ENCODE assay signal across 12 cellular contexts in genomic region chr13:26019881-26020535, GRCh38. TPM values are rescaled to one million over a fixed set of nuclear protein-coding genes. Genes with fewer than 3 reads are reported as not detected.
DNase-seq lines count a peak whose midpoint lies in the region; ATAC-seq, FAIRE-seq and TF ChIP-seq lines count a peak whose summit lies in the region.
"Had no signal": no experiment of that assay in that cellular context is flagged by ENCODE, and none has a peak within 500 bp of the region (broad histone marks: within the 10 kb centered on the region; RNA-seq: fewer than 3 reads in every experiment).

No MANE protein-coding gene starts in this region.

- no peak overlapping the region for H3K4me3 Mint-ChIP-seq in activated T-helper 2 cell treated with anti-CD3 and anti-CD28 coated beads, Interferon-gamma antibody, Interleukin-2, Interleukin-4, amounts not matched to agents 10 μg/mL and 5 μg/mL and 100 μg/mL, durations not matched to agents 14 hours and 24 hours and 36 hours (ENCODE audit: low read depth)
- H3K4me3 Mint-ChIP-seq: activated T-cell treated with anti-CD3 and anti-CD28 coated beads, Interleukin-2, amount 50 U/mL, for 4 hours had no signal

- H3K4me3 ChIP-seq in fibroblast of lung (replicated peaks in 1 of 4; ENCODE audit: control extremely low read depth in 1 of 4, insufficient read depth in 1 of 4, low read depth in 3 of 4, low read length in 4 of 4), result no peak overlapping the region
- no peak overlapping the region for H3K4me3 ChIP-seq in gastrocnemius medialis
- H3K4me3 ChIP-seq: upper lobe of left lung had no signal

- no peak overlapping the region for H2AFZ ChIP-seq in fibroblast of lung (ENCODE audit: low read length)

- H4K20me1 ChIP-seq in fibroblast of lung (ENCODE audit: control insufficient read depth, extremely low read depth, insufficient read depth, low read length), result no peaks in the 10 kb centered on the region

- peak; percentile 98 for FAIRE-seq in RCC 7860 (lab: Jason Lieb, UNC)
- FAIRE-seq: H54 had no signal

- DNase-seq in EH (ENCODE audit: low read depth) (peak; percentile 81), RCC 7860 (ENCODE audit: low spot score) (peak; percentile 99), fibroblast of lung (ENCODE audit: low read depth in 2 of 2) (peak; percentile 74 to 89), gastrocnemius medialis (no peak), substantia nigra (lab: John Stamatoyannopoulos, UW) (no peak), left colon (no peak)
- DNase-seq in activated T-helper 2 cell treated with anti-CD3 and anti-CD28 coated beads, Interferon-gamma antibody, Interleukin-2, Interleukin-4, amounts not matched to agents 10 μg/mL and 5 μg/mL and 100 μg/mL, durations not matched to agents 14 hours and 24 hours and 36 hours (ENCODE audit: low spot score), result no peak
- DNase-seq: activated T-cell treated with anti-CD3 and anti-CD28 coated beads, Interleukin-2, amount 50 U/mL, for 4 hours had no signal

- H3K27me3 Mint-ChIP-seq in activated T-helper 2 cell treated with anti-CD3 and anti-CD28 coated beads, Interferon-gamma antibody, Interleukin-2, Interleukin-4, amounts not matched to agents 10 μg/mL and 5 μg/mL and 100 μg/mL, durations not matched to agents 14 hours and 24 hours and 36 hours (ENCODE audit: low read depth), result peaks cover 8% of the 10 kb centered on the region

- in situ Hi-C loops in gastrocnemius medialis (cut with MboI; ENCODE audit: low sequenced_read_pairs in 4 of 4), result no loop called here

- intact Hi-C loops in gastrocnemius medialis (cut with DNase I; ENCODE audit: low total_unique reads), result no loop called here
- intact Hi-C loops in activated T-helper 2 cell treated with anti-CD3 and anti-CD28 coated beads, Interferon-gamma antibody, Interleukin-2, Interleukin-4, amounts not matched to agents 10 μg/mL and 5 μg/mL and 100 μg/mL, durations not matched to agents 14 hours and 24 hours and 36 hours (cut with micrococcal nuclease), result no loop called here
- intact Hi-C loops in left colon (cut with DNase I, micrococcal nuclease), result no loop called here

- no peak overlapping the region for H3K9ac ChIP-seq in fibroblast of lung (ENCODE audit: insufficient read depth, low read length)

- no peaks in the 10 kb centered on the region for H3K79me2 ChIP-seq in fibroblast of lung (ENCODE audit: control insufficient read depth, insufficient read depth, low read length)

- H3K9me3 ChIP-seq in fibroblast of lung (ENCODE audit: control insufficient read depth, insufficient read depth, low read depth, low read length), result no peaks in the 10 kb centered on the region
- H3K9me3 ChIP-seq in gastrocnemius medialis, result no peaks in the 10 kb centered on the region
- H3K9me3 ChIP-seq: neutrophil, upper lobe of left lung had no signal

- H3K4me2 ChIP-seq in fibroblast of lung (ENCODE audit: extremely low read depth, insufficient read depth, low read length), result no peak overlapping the region

- no peak overlapping the region for H3K27ac ChIP-seq in fibroblast of lung (ENCODE audit: insufficient read depth, low read length)
- peak overlapping the region; percentile 21 to 50 (median 37) for H3K27ac ChIP-seq in gastrocnemius medialis
- H3K27ac ChIP-seq in substantia nigra (ENCODE audit: low read depth, low read length, poor library complexity, severe bottlenecking), result no peak overlapping the region
- H3K27ac ChIP-seq: neutrophil had no signal

- no peaks in the 10 kb centered on the region for H3K36me3 Mint-ChIP-seq in activated T-helper 2 cell treated with anti-CD3 and anti-CD28 coated beads, Interferon-gamma antibody, Interleukin-2, Interleukin-4, amounts not matched to agents 10 μg/mL and 5 μg/mL and 100 μg/mL, durations not matched to agents 14 hours and 24 hours and 36 hours (ENCODE audit: low read depth)

- no peaks in the 10 kb centered on the region for H3K27me3 ChIP-seq in fibroblast of lung (ENCODE audit: control insufficient read depth, insufficient read depth, low read length)
- no peaks in the 10 kb centered on the region for H3K27me3 ChIP-seq in gastrocnemius medialis
- H3K27me3 ChIP-seq: upper lobe of left lung had no signal

- no peaks in the 10 kb centered on the region for H3K4me1 ChIP-seq in fibroblast of lung (ENCODE audit: control insufficient read depth, extremely low read depth, insufficient read depth, low read length)
- H3K4me1 ChIP-seq in gastrocnemius medialis, result peaks cover 29 to 51% of the 10 kb centered on the region in 2 donors

- peak in 1 of 2 donors; percentile 16 for ATAC-seq in gastrocnemius medialis
- ATAC-seq in GM19351 (IDR thresholded peaks at IDR 0.05; ENCODE audit: unreplicated experiment), result no peak
- no peak for ATAC-seq in left colon
- ATAC-seq: activated T-cell treated with anti-CD3 and anti-CD28 coated beads, Interleukin-2, amount 50 U/mL, for 4 hours had no signal

- no peak overlapping the region for H3K27ac Mint-ChIP-seq in activated T-helper 2 cell treated with anti-CD3 and anti-CD28 coated beads, Interferon-gamma antibody, Interleukin-2, Interleukin-4, amounts not matched to agents 10 μg/mL and 5 μg/mL and 100 μg/mL, durations not matched to agents 14 hours and 24 hours and 36 hours

- no peaks in the 10 kb centered on the region for H3K36me3 ChIP-seq in fibroblast of lung (ENCODE audit: control insufficient read depth, insufficient read depth, low read length)
- H3K36me3 ChIP-seq in gastrocnemius medialis, result no peaks in the 10 kb centered on the region
- H3K36me3 ChIP-seq: neutrophil, upper lobe of left lung had no signal

- H3K9me3 Mint-ChIP-seq in activated T-helper 2 cell treated with anti-CD3 and anti-CD28 coated beads, Interferon-gamma antibody, Interleukin-2, Interleukin-4, amounts not matched to agents 10 μg/mL and 5 μg/mL and 100 μg/mL, durations not matched to agents 14 hours and 24 hours and 36 hours, result no peaks in the 10 kb centered on the region

- TF ChIP-seq CTCF in fibroblast of lung (conservative IDR thresholded peaks at IDR 0.05 in 1 of 2, IDR thresholded peaks at IDR 0.05 in 1 of 2; ENCODE audit: low read depth in 1 of 2, low read length in 2 of 2) (no peak), gastrocnemius medialis (IDR thresholded peaks at IDR 0.05 in 4 of 5, conservative IDR thresholded peaks at IDR 0.05 in 1 of 5) (no peak)

- TF ChIP-seq POLR2A in gastrocnemius medialis (IDR thresholded peaks at IDR 0.05), result no peak

- H3K4me1 Mint-ChIP-seq in activated T-helper 2 cell treated with anti-CD3 and anti-CD28 coated beads, Interferon-gamma antibody, Interleukin-2, Interleukin-4, amounts not matched to agents 10 μg/mL and 5 μg/mL and 100 μg/mL, durations not matched to agents 14 hours and 24 hours and 36 hours (ENCODE audit: low read depth), result peaks cover 2% of the 10 kb centered on the region

RNA-seq across cellular contexts. Expression of gene SHISA2, which starts 31.8 kb away (rescaled TPM):
- under 0.01 TPM in 2 replicates for total RNA-seq in fibroblast of lung
- polyA plus RNA-seq in fibroblast of lung, result 0.01 and 0.02 TPM in 2 replicates
- polyA plus RNA-seq in fibroblast of lung (2012), result 0.05 TPM in 1 of 2 replicates, not detected in the other
- not detected in 2 replicates for polyA minus RNA-seq in fibroblast of lung (ENCODE audit: low replicate concordance)
- total RNA-seq in gastrocnemius medialis, result 10 to 100 TPM in 1 of 4 donors, 1 to 10 TPM in 3; 2.8 to 19.3 (median 3.2) TPM
- 0.07 and 0.14 TPM in 2 replicates for total RNA-seq in activated T-helper 2 cell treated with anti-CD3 and anti-CD28 coated beads, Interferon-gamma antibody, Interleukin-2, Interleukin-4, amounts not matched to agents 10 μg/mL and 5 μg/mL and 100 μg/mL, durations not matched to agents 14 hours and 24 hours and 36 hours
- total RNA-seq in left colon, result under 1 TPM; 0.12 to 0.31 TPM

Comparison
In these comparisons a context has a peak if more than half of its experiments do, and no peak if none do; other contexts are left out.
1. DNase-seq: peak in EH (single experiment), RCC 7860 (single experiment) and fibroblast of lung (2 of 2); none in gastrocnemius medialis (0 of 2), substantia nigra (0 of 49), activated T-helper 2 cell treated with anti-CD3 and anti-CD28 coated beads, Interferon-gamma antibody, Interleukin-2, Interleukin-4, amounts not matched to agents 10 μg/mL and 5 μg/mL and 100 μg/mL, durations not matched to agents 14 hours and 24 hours and 36 hours (single experiment) and left colon (0 of 2).
2. H3K27ac ChIP-seq: peak in gastrocnemius medialis (4 of 4); none in fibroblast of lung (single experiment) and substantia nigra (single experiment).